ENCODE assay signal across 8 cellular contexts in genomic region chr4:55635282-55635681, GRCh38. TPM values are rescaled to one million over a fixed set of nuclear protein-coding genes. Genes with fewer than 3 reads are reported as not detected.
DNase-seq lines count a peak whose midpoint lies in the region; TF ChIP-seq lines count a peak whose summit lies in the region.
"Had no signal": no experiment of that assay in that cellular context is flagged by ENCODE, and none has a peak within 500 bp of the region (broad histone marks: within the 10 kb centered on the region; RNA-seq: fewer than 3 reads in every experiment).

No MANE protein-coding gene starts in this region.

- intact Hi-C loops in MCF 10A (cut with micrococcal nuclease) (loop anchor here (10.0 kb wide), 1 partner anchor 100 kb away; no protein-coding TSS in a partner anchor), adrenal gland (cut with DNase I) (no loop called here)

- DNase-seq in HAP-1 (ENCODE audit: low spot score in 2 of 2): peak; percentile 36 to 59
- peak; percentile 32 for DNase-seq in NCI-H345 (lab: John Stamatoyannopoulos, UW)
- DNase-seq in MCF 10A (ENCODE audit: unreplicated experiment): peak; percentile 27
- peak; percentile 15 for DNase-seq in nephron progenitor cell
- DNase-seq in GM13977 (ENCODE audit: low spot score): no peak
- no peak for DNase-seq in dermis blood vessel endothelial cell
- no peak for DNase-seq in adrenal gland
- DNase-seq: kidney glomerular epithelial cell had no signal

- H3K4me3 ChIP-seq in HAP-1: peak overlapping the region; percentile 58
- peak overlapping the region in 1 of 4 donors; percentile 39 for H3K4me3 ChIP-seq in adrenal gland

- TF ChIP-seq CTCF in MCF 10A (IDR thresholded peaks at IDR 0.05; ENCODE audit: unreplicated experiment) (no peak), nephron progenitor cell (IDR thresholded peaks at IDR 0.05) (no peak), GM13977 (IDR thresholded peaks at IDR 0.05; ENCODE audit: extremely low read depth, insufficient read depth, missing control alignments) (no peak), adrenal gland (IDR thresholded peaks at IDR 0.05) (no peak)

- WGBS in adrenal gland, 4 donors: 5 to 10% (median 6%) methylated on average over 11 of the region's 11 CpGs

- no peak overlapping the region for H3K27ac ChIP-seq in adrenal gland

- H3K9me3 ChIP-seq in HAP-1 (no peaks in the 10 kb centered on the region), adrenal gland (replicated peaks in 1 of 3) (no peaks in the 10 kb centered on the region)

- H3K36me3 ChIP-seq in HAP-1 (replicated peaks) (0 out of 2 replicates have a peak, but pooled peaks cover 2% of the 10 kb centered on the region), adrenal gland (replicated peaks in 1 of 2) (no peaks in the 10 kb centered on the region)

- TF ChIP-seq POLR2A in adrenal gland (IDR thresholded peaks at IDR 0.05): no peak

- H3K4me3 Mint-ChIP-seq in MCF 10A (ENCODE audit: unreplicated experiment): peak overlapping the region; percentile 71
- peak overlapping the region; percentile 89 for H3K4me3 Mint-ChIP-seq in nephron progenitor cell

- no peaks in the 10 kb centered on the region for H3K36me3 Mint-ChIP-seq in MCF 10A (ENCODE audit: insufficient read depth, unreplicated experiment)
- peaks cover 22% of the 10 kb centered on the region for H3K36me3 Mint-ChIP-seq in nephron progenitor cell (ENCODE audit: low read depth)

- H3K9me3 Mint-ChIP-seq in MCF 10A (ENCODE audit: unreplicated experiment): no peaks in the 10 kb centered on the region
- H3K9me3 Mint-ChIP-seq in nephron progenitor cell: peaks cover 18% of the 10 kb centered on the region

- in situ Hi-C loops in HAP-1 (cut with MboI; ENCODE audit: low sequenced_read_pairs) (no loop called here), GM13977 (cut with MboI; ENCODE audit: low pct_unique_long_range_greater_than_20kb, low sequenced_read_pairs, unreplicated experiment) (no loop called here)

- H3K27me3 Mint-ChIP-seq in MCF 10A (ENCODE audit: insufficient read depth, unreplicated experiment): no peaks in the 10 kb centered on the region
- H3K27me3 Mint-ChIP-seq in nephron progenitor cell (ENCODE audit: low read depth, poor library complexity): peaks cover 28% of the 10 kb centered on the region

- H3K27ac Mint-ChIP-seq in MCF 10A (ENCODE audit: low read depth, unreplicated experiment) (no peak overlapping the region), nephron progenitor cell (no peak overlapping the region)

- POLR2A ChIA-PET in MCF 10A (lab: Yijun Ruan, JAX): interaction anchor here (1.0 to 3.2 kb wide), 4 partner anchors 10 to 90 kb away, joined by 3 to 21 read pairs (median 4); partner anchors contain the start of gene CLOCK

- H3K27me3 ChIP-seq in HAP-1 (ENCODE audit: low read depth) (no peaks in the 10 kb centered on the region), adrenal gland (peaks cover 33% of the 10 kb centered on the region)

- H3K4me1 Mint-ChIP-seq in MCF 10A (ENCODE audit: insufficient read depth, unreplicated experiment): peaks cover 23% of the 10 kb centered on the region
- H3K4me1 Mint-ChIP-seq in nephron progenitor cell: peaks cover 46% of the 10 kb centered on the region

- H3K4me1 ChIP-seq in HAP-1: peaks cover 31% of the 10 kb centered on the region
- H3K4me1 ChIP-seq in adrenal gland (replicated peaks in 1 of 2): peaks cover 0 to 12% of the 10 kb centered on the region in 2 donors

- no TSS peak for BruUV-seq in MCF 10A (replicated peaks; lab: Mats Ljungman, UMichigan)

- CTCF ChIA-PET in MCF 10A (lab: Yijun Ruan, JAX): interaction anchor here (0.7 to 4.9 kb wide), 10 partner anchors 20 to 289 kb away, joined by 3 to 32 read pairs (median 4); no protein-coding TSS in a partner anchor

RNA-seq across cellular contexts. Expression of gene NMU, which starts 0.8 kb away (rescaled TPM):
- 4.7 and 8.5 TPM in 2 replicates for total RNA-seq in MCF 10A (2022)
- 0.23 TPM in 1 of 2 replicates, not detected in the other for total RNA-seq in dermis blood vessel endothelial cell
- total RNA-seq in adrenal gland: under 1 TPM in 2 of 8 donors, not detected in 6; 0.83 to 0.99 TPM
- polyA plus RNA-seq in adrenal gland: under 1 TPM in 2 of 3 donors, not detected in 1; 0.24 to 0.31 TPM

RNA-seq across cellular contexts. Expression of gene PDCL2, which starts 43.2 kb away (rescaled TPM):
- total RNA-seq in MCF 10A (2022) (not detected in 2 replicates), dermis blood vessel endothelial cell (not detected in 2 replicates), adrenal gland (not detected)
- not detected for polyA plus RNA-seq in adrenal gland

Comparison
In these comparisons a context has a peak if more than half of its experiments do, and no peak if none do; other contexts are left out.
1. DNase-seq: peak in HAP-1 (2 of 2), NCI-H345 (single experiment), MCF 10A (single experiment) and nephron progenitor cell (single experiment); none in GM13977 (single experiment), dermis blood vessel endothelial cell (single experiment) and adrenal gland (0 of 7).